9 cellular contexts compared by ENCODE assay signal in the genomic region with DNA sequence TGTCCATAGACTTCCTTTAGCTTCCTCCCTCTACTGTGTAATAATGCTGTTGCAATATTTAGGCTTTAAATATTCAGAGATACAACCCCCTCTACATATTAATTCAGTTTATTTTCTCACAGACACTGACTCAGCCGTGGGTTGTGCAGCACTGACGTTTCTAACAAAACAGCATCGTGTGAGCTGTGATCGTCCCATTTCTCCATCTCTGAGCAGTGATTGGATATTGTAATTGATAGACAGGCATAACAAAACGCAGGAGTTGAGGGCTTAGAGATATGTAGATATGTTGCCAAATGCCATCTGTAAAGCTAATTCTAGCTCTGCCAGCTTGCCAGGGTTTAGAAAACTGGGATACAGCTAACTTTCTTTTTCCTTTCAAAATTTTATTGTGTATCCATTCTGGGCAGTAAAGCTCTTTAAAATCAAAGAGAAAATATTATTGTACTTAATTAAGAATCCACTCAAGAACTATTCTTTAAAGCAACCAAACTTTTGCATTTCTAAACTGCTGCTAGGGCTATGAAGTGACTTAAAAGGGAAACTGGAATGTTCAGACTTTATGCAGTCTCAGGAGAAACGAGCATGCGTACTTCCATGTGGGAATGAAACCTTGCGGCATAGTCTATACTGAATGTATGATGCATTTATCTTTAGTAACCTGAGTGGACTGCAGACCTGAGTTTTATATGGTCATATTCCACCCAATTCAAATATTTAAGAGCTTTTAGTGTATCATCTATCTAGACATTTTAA. TPM values are rescaled to one million over a fixed set of nuclear protein-coding genes. Genes with fewer than 3 reads are reported as not detected.
DNase-seq lines count a peak whose midpoint lies in the region; ATAC-seq, FAIRE-seq and TF ChIP-seq lines count a peak whose summit lies in the region.
"Had no signal": no experiment of that assay in that cellular context is flagged by ENCODE, and none has a peak within 500 bp of the region (broad histone marks: within the 10 kb centered on the region; RNA-seq: fewer than 3 reads in every experiment).

No MANE protein-coding gene starts in this region.

- peak; percentile 90 for FAIRE-seq in A549 (lab: Jason Lieb, UNC)

- WGBS in A549 (ENCODE audit: missing lambda C conversion rate) = 23% methylated on average over 8 of the region's 8 CpGs
- WGBS in heart right ventricle, 2 donors = 17 to 20% methylated on average over 8 of the region's 8 CpGs

- no peaks in the 10 kb centered on the region for H3K27me3 ChIP-seq in heart right ventricle
- no peaks in the 10 kb centered on the region for H3K27me3 ChIP-seq in gastrocnemius medialis

- H3K27ac ChIP-seq in A549 (peak overlapping the region in 1 of 2 experiments; percentile 34; a peak in 1 of 6 replicates), heart right ventricle (peak overlapping the region in 8 of 10 donors; percentile 3 to 65 (median 29)), gastrocnemius medialis (peak overlapping the region; percentile 6 to 31 (median 23))

- POLR2A ChIA-PET in A549 (lab: Yijun Ruan, JAX) (interaction anchor here (0.7 to 1.1 kb wide), 3 partner anchors 15 to 24 kb away, joined by 3 to 6 read pairs (median 3); partner anchors contain the start of gene BTBD10), HEK293T (lab: Yijun Ruan, JAX) (interaction anchor here (1.2 kb wide), 1 partner anchor 23 kb away, joined by 4 read pairs; the partner anchor contains the start of gene BTBD10)

- CTCF ChIA-PET in A549 (lab: Yijun Ruan, JAX) (interaction anchor here (1.0 to 1.7 kb wide), 4 partner anchors 10 to 57 kb away, joined by 3 to 6 read pairs (median 4); no protein-coding TSS in a partner anchor), HEK293T (lab: Yijun Ruan, JAX) (no interaction called here)

- H3K4me2 ChIP-seq in A549 = peak overlapping the region; percentile 76

- peak; percentile 100 for ATAC-seq in A549
- ATAC-seq in heart right ventricle = peak; percentile 91 to 99 (median 96)
- ATAC-seq in gastrocnemius medialis = peak; percentile 92 to 94
- ATAC-seq in GM21717 (IDR thresholded peaks at IDR 0.05; ENCODE audit: unreplicated experiment) = no peak
- ATAC-seq in GM18517 (IDR thresholded peaks at IDR 0.05; ENCODE audit: unreplicated experiment) = no peak

- H3K4me1 ChIP-seq in A549 = peaks cover 14% of the 10 kb centered on the region; the same call in 2 of the 3 replicates
- H3K4me1 ChIP-seq in heart right ventricle = peaks cover 0 to 22% (median 19%) of the 10 kb centered on the region in 9 donors
- H3K4me1 ChIP-seq in gastrocnemius medialis = peaks cover 12 to 13% of the 10 kb centered on the region in 2 donors

- H3K36me3 ChIP-seq in heart right ventricle = no peaks in the 10 kb centered on the region
- no peaks in the 10 kb centered on the region for H3K36me3 ChIP-seq in gastrocnemius medialis

- TF ChIP-seq EP300 in A549 (IDR thresholded peaks at IDR 0.05) = no peak

- H3K4me3 ChIP-seq in A549 (peak overlapping the region; percentile 11; the same call in 1 of the 3 replicates), heart right ventricle (peak overlapping the region in 9 of 10 donors; percentile 4 to 48 (median 36)), gastrocnemius medialis (peak overlapping the region; percentile 15 to 39 (median 30))

- in situ Hi-C loops in gastrocnemius medialis (cut with MboI; ENCODE audit: low sequenced_read_pairs in 4 of 4) = no loop called here

- TF ChIP-seq CTCF in A549 (IDR thresholded peaks at IDR 0.05) (no peak), heart right ventricle (IDR thresholded peaks at IDR 0.05) (no peak), gastrocnemius medialis (IDR thresholded peaks at IDR 0.05 in 4 of 5, conservative IDR thresholded peaks at IDR 0.05 in 1 of 5) (no peak)

- DNase-seq in A549 (ENCODE audit: low read depth in 1 of 2, low spot score in 1 of 2) (peak; percentile 58 to 78), HEK293T (ENCODE audit: extremely low spot score) (peak; percentile 43), amniotic stem cell (lab: John Stamatoyannopoulos, UW) (peak; percentile 68), heart right ventricle (peak in 1 of 2 donors; percentile 17), gastrocnemius medialis (no peak), NCI-H1417 treated with DMSO at 0.1 percent for 48 hours (lab: John Stamatoyannopoulos, UW) (no peak)
- DNase-seq: activated T-cell treated with anti-CD3 and anti-CD28 coated beads, Interleukin-2, amount 50 U/mL, for 72 hours had no signal

- no peaks in the 10 kb centered on the region for H3K9me3 ChIP-seq in A549
- H3K9me3 ChIP-seq in heart right ventricle = no peaks in the 10 kb centered on the region
- H3K9me3 ChIP-seq in gastrocnemius medialis = no peaks in the 10 kb centered on the region

- intact Hi-C loops in heart right ventricle (cut with DNase I) = no loop called here
- intact Hi-C loops in gastrocnemius medialis (cut with DNase I; ENCODE audit: low total_unique reads) = no loop called here

- TF ChIP-seq RAD21 in A549 (conservative IDR thresholded peaks at IDR 0.05 in 1 of 2, IDR thresholded peaks at IDR 0.05 in 1 of 2) = no peak

- no peak for TF ChIP-seq POLR2A in A549 (IDR thresholded peaks at IDR 0.05; ENCODE audit: low read length)
- TF ChIP-seq POLR2A in gastrocnemius medialis (IDR thresholded peaks at IDR 0.05) = no peak

TF ChIP-seq in A549, 52 proteins besides CTCF, POLR2A, EP300 and RAD21 (continues in another document):
- no peak for TF ChIP-seq ZC3H11A (IDR thresholded peaks at IDR 0.05)
- TF ChIP-seq HMGXB4 (CRISPR knock-in tag; IDR thresholded peaks at IDR 0.05; ENCODE audit: borderline replicate concordance) = no peak
- TF ChIP-seq MAX (IDR thresholded peaks at IDR 0.05) = no peak
- no peak for TF ChIP-seq SREBF2 (IDR thresholded peaks at IDR 0.05)
- TF ChIP-seq NPAS2 (CRISPR knock-in tag; IDR thresholded peaks at IDR 0.05; ENCODE audit: borderline replicate concordance) = no peak
- no peak for TF ChIP-seq CHD4 (IDR thresholded peaks at IDR 0.05; ENCODE audit: borderline replicate concordance)

TF ChIP-seq in HEK293T, 16 proteins besides CTCF, POLR2A, EP300 and RAD21:
- TF ChIP-seq NFRKB (IDR thresholded peaks at IDR 0.05) (no peak), FOXM1 (IDR thresholded peaks at IDR 0.05; ENCODE audit: borderline replicate concordance) (no peak), ARNT (IDR thresholded peaks at IDR 0.05) (no peak), FOXK2 (IDR thresholded peaks at IDR 0.05) (no peak), ZNF384 (IDR thresholded peaks at IDR 0.05) (no peak), PKNOX1 (IDR thresholded peaks at IDR 0.05) (peak; percentile 98)

RNA-seq across cellular contexts. Expression of gene BTBD10, which starts 22.7 kb away (rescaled TPM):
- polyA plus RNA-seq in A549 (2011; rRNA removed) (54.2 and 60.3 TPM in 2 replicates), A549 (2017; fragmentation: RNase III; extraction: RNeasy Plus Mini Kit Qiagen cat#74134 plus additional on column Dnase treatment) (30.8 to 33.9 TPM (median 33.7 TPM) in 3 replicates), heart right ventricle (10 to 100 TPM in 1 of 2 donors, 1 to 10 TPM in 1; 6.8 to 19.7 TPM)
- 12.9 TPM in 2 replicates for polyA plus RNA-seq in A549 (2012; cell fraction: cytosol; rRNA removed)
- 5.7 and 9.3 TPM in 2 replicates for polyA plus RNA-seq in A549 (2012; cell fraction: nucleus; rRNA removed)
- 39.8 and 43.5 TPM in 2 replicates for polyA minus RNA-seq in A549 (2011; rRNA and poly(A)+ RNA removed)
- total RNA-seq in heart right ventricle (10 to 100 TPM; 20.6 to 36.5 (median 24.4) TPM), gastrocnemius medialis (10 to 100 TPM; 18.6 to 31.9 (median 20.3) TPM)

RNA-seq across cellular contexts. Expression of gene PTH, which starts 55.5 kb away (rescaled TPM):
- not detected in 2 replicates for polyA plus RNA-seq in A549 (2011; rRNA removed)
- polyA plus RNA-seq in A549 (2012; cell fraction: cytosol; rRNA removed) = not detected in 2 replicates
- polyA plus RNA-seq in A549 (2012; cell fraction: nucleus; rRNA removed) = not detected in 2 replicates
- not detected in 3 replicates for polyA plus RNA-seq in A549 (2017; fragmentation: RNase III; extraction: RNeasy Plus Mini Kit Qiagen cat#74134 plus additional on column Dnase treatment)
- polyA minus RNA-seq in A549 (2011; rRNA and poly(A)+ RNA removed) = not detected in 2 replicates
- total RNA-seq in heart right ventricle = not detected
- not detected for polyA plus RNA-seq in heart right ventricle
- total RNA-seq in gastrocnemius medialis = not detected
- total RNA-seq: activated T-cell treated with anti-CD3 and anti-CD28 coated beads, Interleukin-2, amount 50 U/mL, for 72 hours had no signal

Comparison
In these comparisons a context has a peak if more than half of its experiments do, and no peak if none do; other contexts are left out.
1. ATAC-seq: peak in A549 (2 of 2), heart right ventricle (8 of 8) and gastrocnemius medialis (2 of 2); none in GM21717 (single experiment) and GM18517 (single experiment).
2. DNase-seq: peak in A549 (2 of 2), HEK293T (single experiment) and amniotic stem cell (single experiment); none in gastrocnemius medialis (0 of 2) and NCI-H1417 treated with DMSO at 0.1 percent for 48 hours (single experiment).
3. Peak in every context shown above with its lines, with median percentiles within 50 percentile points of each other: H3K4me3 ChIP-seq.